8 cellular contexts compared by ENCODE assay signal in the genomic region with DNA sequence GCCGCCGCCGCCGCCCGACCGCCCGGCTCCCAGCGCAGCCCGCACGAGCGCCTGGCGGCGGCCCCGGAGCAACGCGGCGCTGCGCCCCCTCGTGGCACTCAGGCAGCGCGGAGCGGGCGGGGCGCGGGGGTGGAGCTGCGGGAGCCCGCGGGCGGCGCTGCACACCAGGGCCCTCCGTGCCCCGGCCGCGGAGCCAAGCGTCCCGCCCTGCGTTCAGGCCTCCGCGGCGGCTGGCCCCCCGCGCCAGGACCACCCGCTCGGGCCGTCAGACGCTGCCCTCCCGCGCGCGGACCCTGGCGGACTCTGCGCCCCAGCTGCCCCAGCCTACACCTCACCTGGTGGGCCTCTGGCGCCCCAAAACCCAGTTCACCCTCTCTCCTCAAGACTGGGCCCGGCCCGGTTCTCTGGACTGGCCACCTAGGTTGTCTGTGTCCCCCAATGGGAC. TPM values are rescaled to one million over a fixed set of nuclear protein-coding genes. Genes with fewer than 3 reads are reported as not detected.
DNase-seq lines count a peak whose midpoint lies in the region; ATAC-seq, FAIRE-seq and TF ChIP-seq lines count a peak whose summit lies in the region.

A gene (minus strand): TSS at position 75 of the 445 bp plus-strand sequence. CDS start 71,159 bp downstream, outside the sequence.

- H3K27ac Mint-ChIP-seq in WTC11: no peak within 1 kb of the TSS

- no peak within 1 kb of the TSS for H3K27ac ChIP-seq in keratinocyte (ENCODE audit: control insufficient read depth, insufficient read depth, low read length)

- H3K9me3 Mint-ChIP-seq in WTC11: peaks cover 4% of the 10 kb centered on the region; the same call in 1 of the 2 replicates

- H3K4me1 Mint-ChIP-seq in WTC11: peaks cover 10% of the 10 kb centered on the region

- peak within 1 kb of the TSS; percentile 13 for H2AFZ ChIP-seq in keratinocyte (ENCODE audit: control insufficient read depth, low read length)

- CTCF ChIA-PET in WTC11 (lab: Charles Lee): interaction anchor here (0.6 to 3.1 kb wide), 29 partner anchors 10 to 397 kb away, joined by 3 to 29 read pairs (median 5); no protein-coding TSS in a partner anchor

- DNase-seq in Ammon's horn (ENCODE audit: low spot score) (peak; percentile 76), GM19239 (ENCODE audit: insufficient read length, low spot score) (peak; percentile 88), KBM-7 (peak; percentile 44), WTC11 (ENCODE audit: low spot score) (peak; percentile 71), keratinocyte (ENCODE audit: low read depth, low spot score) (no peak)
- peak; percentile 33 for DNase-seq in central memory CD4-positive, alpha-beta T cell
- peak; percentile 49 to 73 for DNase-seq in stimulated activated CD4-positive, alpha-beta T cell treated with anti-CD3 and anti-CD28 coated beads, Interleukin-1b, Interleukin-23, amount 100 ng/mL, for 4 hours (ENCODE audit: low read depth in 2 of 2)

- no peaks in the 10 kb centered on the region for H3K36me3 Mint-ChIP-seq in WTC11

- peaks cover 35% of the 10 kb centered on the region for H3K27me3 Mint-ChIP-seq in WTC11 (ENCODE audit: low read depth)

- ATAC-seq in WTC11 (peak; percentile 82), HG02588 (IDR thresholded peaks at IDR 0.05; ENCODE audit: unreplicated experiment) (no peak)

- H3K27me3 ChIP-seq in keratinocyte (ENCODE audit: control insufficient read depth, extremely low read depth, insufficient read depth, low read length): peaks cover 18% of the 10 kb centered on the region

- no peaks in the 10 kb centered on the region for H3K36me3 ChIP-seq in keratinocyte (ENCODE audit: control insufficient read depth in 2 of 2, extremely low read depth in 1 of 2, insufficient read depth in 2 of 2, low read length in 2 of 2)

- no peaks in the 10 kb centered on the region for H4K20me1 ChIP-seq in keratinocyte (ENCODE audit: control insufficient read depth, extremely low read depth, insufficient read depth, low read length)

- TF ChIP-seq CTCF in WTC11 (IDR thresholded peaks at IDR 0.05) (0 out of 2 replicates have a peak, but pooled peaks have one; percentile 13), keratinocyte (optimal IDR thresholded peaks at IDR 0.05 in 1 of 3, IDR thresholded peaks at IDR 0.05 in 1 of 3, conservative IDR thresholded peaks at IDR 0.05 in 1 of 3; ENCODE audit: extremely low read depth in 1 of 3, insufficient read depth in 2 of 3, low read length in 3 of 3) (peak in 2 of 3 experiments; percentile 35 to 73)

- peak within 1 kb of the TSS in 2 of 3 experiments; percentile 4 to 26 for H3K4me3 ChIP-seq in keratinocyte (ENCODE audit: control insufficient read depth in 2 of 3, extremely low read depth in 1 of 3, insufficient read depth in 2 of 3, low read depth in 1 of 3, low read length in 3 of 3)

- no peak for FAIRE-seq in GM19239 (lab: Jason Lieb, UNC)
- no peak for FAIRE-seq in keratinocyte (lab: Jason Lieb, UNC)

- H3K9me1 ChIP-seq in keratinocyte (ENCODE audit: control insufficient read depth, extremely low read depth, insufficient read depth, low read length): no peaks in the 10 kb centered on the region

- H3K79me2 ChIP-seq in keratinocyte (ENCODE audit: control insufficient read depth, insufficient read depth, low read length): no peaks in the 10 kb centered on the region

- dilution Hi-C loops in keratinocyte (cut with MboI; ENCODE audit: extremely low pct_ligation_motif_present, low sequenced_read_pairs): no loop called here

- H3K4me3 Mint-ChIP-seq in WTC11: peak within 1 kb of the TSS; percentile 72

- H3K9me3 ChIP-seq in keratinocyte (ENCODE audit: control insufficient read depth, low read depth, low read length): peaks cover 6% of the 10 kb centered on the region

- peak within 1 kb of the TSS; percentile 78 for H3K4me2 ChIP-seq in keratinocyte (ENCODE audit: control insufficient read depth, extremely low read depth, insufficient read depth, low read depth, low read length)

- in situ Hi-C loops in KBM-7 (cut with MboI; ENCODE audit: low pct_unique_long_range_greater_than_20kb, low sequenced_read_pairs): no loop called here

- POLR2A ChIA-PET in WTC11 (lab: Charles Lee): interaction anchor here (0.6 kb wide), 1 partner anchor 1224 kb away, joined by 3 read pairs; no protein-coding TSS in a partner anchor

- no peak within 1 kb of the TSS for H3K9ac ChIP-seq in keratinocyte (ENCODE audit: control insufficient read depth, extremely low read depth, insufficient read depth, low read length)

- H3K4me1 ChIP-seq in keratinocyte (ENCODE audit: control insufficient read depth, extremely low read depth, insufficient read depth, low read length): peaks cover 3% of the 10 kb centered on the region

TF ChIP-seq in WTC11, 78 proteins besides CTCF, POLR2A, EP300 and RAD21:
- no peak for TF ChIP-seq FOXJ3 (CRISPR knock-in tag; IDR thresholded peaks at IDR 0.05; ENCODE audit: borderline replicate concordance)
- TF ChIP-seq CREM (CRISPR knock-in tag; IDR thresholded peaks at IDR 0.05): peak; percentile 30; the same call in 1 of the 2 replicates
- TF ChIP-seq ETV6 (CRISPR knock-in tag; IDR thresholded peaks at IDR 0.05): no peak; the same call in 1 of the 2 replicates
- 0 out of 2 replicates have a peak, but pooled peaks have one; percentile 35 for TF ChIP-seq FOXP1 (CRISPR knock-in tag; IDR thresholded peaks at IDR 0.05; ENCODE audit: borderline replicate concordance)
- no peak for TF ChIP-seq TEAD1 (CRISPR knock-in tag; IDR thresholded peaks at IDR 0.05)
- no peak for TF ChIP-seq KAT7 (CRISPR knock-in tag; IDR thresholded peaks at IDR 0.05; ENCODE audit: borderline replicate concordance)
- TF ChIP-seq, protein P1, sequence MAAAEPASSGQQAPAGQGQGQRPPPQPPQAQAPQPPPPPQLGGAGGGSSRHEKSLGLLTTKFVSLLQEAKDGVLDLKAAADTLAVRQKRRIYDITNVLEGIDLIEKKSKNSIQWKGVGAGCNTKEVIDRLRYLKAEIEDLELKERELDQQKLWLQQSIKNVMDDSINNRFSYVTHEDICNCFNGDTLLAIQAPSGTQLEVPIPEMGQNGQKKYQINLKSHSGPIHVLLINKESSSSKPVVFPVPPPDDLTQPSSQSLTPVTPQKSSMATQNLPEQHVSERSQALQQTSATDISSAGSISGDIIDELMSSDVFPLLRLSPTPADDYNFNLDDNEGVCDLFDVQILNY (CRISPR knock-in tag; IDR thresholded peaks at IDR 0.05): no peak
- no peak for TF ChIP-seq JUN (CRISPR knock-in tag; IDR thresholded peaks at IDR 0.05)
- TF ChIP-seq, protein P2, sequence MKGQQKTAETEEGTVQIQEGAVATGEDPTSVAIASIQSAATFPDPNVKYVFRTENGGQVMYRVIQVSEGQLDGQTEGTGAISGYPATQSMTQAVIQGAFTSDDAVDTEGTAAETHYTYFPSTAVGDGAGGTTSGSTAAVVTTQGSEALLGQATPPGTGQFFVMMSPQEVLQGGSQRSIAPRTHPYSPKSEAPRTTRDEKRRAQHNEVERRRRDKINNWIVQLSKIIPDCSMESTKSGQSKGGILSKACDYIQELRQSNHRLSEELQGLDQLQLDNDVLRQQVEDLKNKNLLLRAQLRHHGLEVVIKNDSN (CRISPR knock-in tag; IDR thresholded peaks at IDR 0.05): no peak
- no peak for TF ChIP-seq JAZF1 (CRISPR knock-in tag; IDR thresholded peaks at IDR 0.05)

RNA-seq across cellular contexts. Expression of the gene that starts here (rescaled TPM):
- total RNA-seq in WTC11 (2021): 0.44 to 0.96 TPM (median 0.82 TPM) in 3 replicates
- not detected in 3 replicates for polyA plus RNA-seq in keratinocyte
- polyA plus RNA-seq in keratinocyte (2011; ENCODE audit: low read depth): not detected
- polyA plus RNA-seq in keratinocyte (2011; cell fraction: cytosol; rRNA removed): 0.04 TPM in 1 of 2 replicates, not detected in the other
- not detected in 2 replicates for polyA plus RNA-seq in keratinocyte (2011; cell fraction: nucleus; rRNA removed)
- polyA plus RNA-seq in keratinocyte (2012; ENCODE audit: low replicate concordance): not detected in 2 replicates
- polyA minus RNA-seq in keratinocyte: not detected in 3 replicates
- not detected for polyA minus RNA-seq in keratinocyte (2011; cell fraction: cytosol; rRNA and poly(A)+ RNA removed)
- not detected in 2 replicates for polyA minus RNA-seq in keratinocyte (2011; cell fraction: nucleus; rRNA and poly(A)+ RNA removed)

Comparison
In these comparisons a context has a peak if more than half of its experiments do, and no peak if none do; other contexts are left out.
1. Peak in DNase-seq and ATAC-seq in WTC11; RNA of the gene not detected or under 1 TPM.